9 cellular contexts compared by ENCODE assay signal in genomic region chr20:46255440-46256104, GRCh38. TPM values are rescaled to one million over a fixed set of nuclear protein-coding genes. Genes with fewer than 3 reads are reported as not detected.
DNase-seq lines count a peak whose midpoint lies in the region; ATAC-seq and TF ChIP-seq lines count a peak whose summit lies in the region.
"Had no signal": no experiment of that assay in that cellular context is flagged by ENCODE, and none has a peak within 500 bp of the region (broad histone marks: within the 10 kb centered on the region; RNA-seq: fewer than 3 reads in every experiment).

No MANE protein-coding gene starts in this region.

- no peak overlapping the region for H3K4ac ChIP-seq in mesenchymal stem cell (ENCODE audit: low read depth in 1 of 2, low read length in 2 of 2)

- no peak for ATAC-seq in HG02763 (IDR thresholded peaks at IDR 0.05; ENCODE audit: unreplicated experiment)
- no peak for ATAC-seq in HG02571 (IDR thresholded peaks at IDR 0.05; ENCODE audit: unreplicated experiment)
- ATAC-seq in GM19328 (IDR thresholded peaks at IDR 0.05; ENCODE audit: unreplicated experiment): no peak
- ATAC-seq: naive thymus-derived CD4-positive, alpha-beta T cell had no signal

- DNase-seq in NCI-H2227 (lab: John Stamatoyannopoulos, UW; ENCODE audit: unreplicated experiment) (peak; percentile 95), cerebellar cortex (ENCODE audit: low spot score) (peak; percentile 97), osteoblast (ENCODE audit: insufficient read length, low spot score, missing footprints) (peak; percentile 87), mesenchymal stem cell (no peak)

- H3K18ac ChIP-seq in mesenchymal stem cell (ENCODE audit: low read depth in 1 of 2, low read length in 2 of 2): no peak overlapping the region

- no peaks in the 10 kb centered on the region for H3K9me3 ChIP-seq in HEK293 (ENCODE audit: control insufficient read depth, insufficient read depth, low read depth, low read length)
- no peaks in the 10 kb centered on the region for H3K9me3 ChIP-seq in osteoblast (ENCODE audit: low read depth, low read length)
- H3K9me3 ChIP-seq in mesenchymal stem cell (ENCODE audit: control insufficient read depth, low read length): no peaks in the 10 kb centered on the region

- H4K91ac ChIP-seq in mesenchymal stem cell (ENCODE audit: low read length): no peak overlapping the region

- CTCF ChIA-PET in HEK293 (lab: Yijun Ruan, JAX): interaction anchor here (0.5 kb wide), 1 partner anchor 56 kb away, joined by 4 read pairs; no protein-coding TSS in a partner anchor

- H4K20me1 ChIP-seq in osteoblast (ENCODE audit: insufficient read depth, low read length): no peaks in the 10 kb centered on the region

- H2BK120ac ChIP-seq in mesenchymal stem cell (ENCODE audit: low read depth, low read length): no peak overlapping the region

- POLR2A ChIA-PET in HEK293 (lab: Yijun Ruan, JAX): interaction anchor here (1.2 to 1.6 kb wide), 2 partner anchors 11 to 40 kb away, joined by 3 read pairs; no protein-coding TSS in a partner anchor

- H3K79me1 ChIP-seq in mesenchymal stem cell (replicated peaks; ENCODE audit: low read length, poor library complexity, severe bottlenecking): no peaks in the 10 kb centered on the region

- no peak overlapping the region for H2AK5ac ChIP-seq in mesenchymal stem cell (ENCODE audit: low read length, severe bottlenecking)

- no peak overlapping the region for H2BK12ac ChIP-seq in mesenchymal stem cell (ENCODE audit: low read length in 2 of 2)

- H4K8ac ChIP-seq in mesenchymal stem cell (ENCODE audit: low read length): no peak overlapping the region

- H2AFZ ChIP-seq in osteoblast (ENCODE audit: low read length) (no peak overlapping the region), mesenchymal stem cell (ENCODE audit: low read depth, low read length) (no peak overlapping the region)

- H3K27ac ChIP-seq in HEK293 (ENCODE audit: extremely low read depth, low read depth, low read length) (no peak overlapping the region; the same call in 1 of the 2 replicates), osteoblast (ENCODE audit: low read depth, low read length) (no peak overlapping the region), mesenchymal stem cell (ENCODE audit: low read length, poor library complexity, severe bottlenecking) (no peak overlapping the region)

- H3K14ac ChIP-seq in mesenchymal stem cell (ENCODE audit: low read length in 2 of 2): no peak overlapping the region

- H2BK15ac ChIP-seq in mesenchymal stem cell (ENCODE audit: low read depth, poor library complexity, severe bottlenecking): no peak overlapping the region

- no peaks in the 10 kb centered on the region for H3K36me3 ChIP-seq in HEK293 (ENCODE audit: control insufficient read depth in 2 of 2, insufficient read depth in 1 of 2, low read length in 2 of 2)
- H3K36me3 ChIP-seq in osteoblast (ENCODE audit: insufficient read depth, low read length): no peaks in the 10 kb centered on the region
- H3K36me3 ChIP-seq in mesenchymal stem cell (ENCODE audit: control insufficient read depth in 1 of 2, insufficient read depth in 2 of 2, low read depth in 1 of 2, low read length in 2 of 2): no peaks in the 10 kb centered on the region

- 82% methylated on average over 8 of the region's 8 CpGs for WGBS in mesenchymal stem cell

- H3K27me3 ChIP-seq in osteoblast (ENCODE audit: insufficient read depth, low read length) (peaks cover 17% of the 10 kb centered on the region), mesenchymal stem cell (ENCODE audit: control insufficient read depth in 1 of 2, insufficient read depth in 1 of 2, low read length in 2 of 2) (peaks cover 49 to 88% of the 10 kb centered on the region in 2 experiments)

- no peak overlapping the region for H3K4me2 ChIP-seq in osteoblast (ENCODE audit: insufficient read depth, low read length)
- H3K4me2 ChIP-seq in mesenchymal stem cell (ENCODE audit: low read length, poor library complexity, severe bottlenecking): no peak overlapping the region

- H3K4me3 ChIP-seq in HEK293 (ENCODE audit: low read depth, low read length) (no peak overlapping the region), osteoblast (ENCODE audit: insufficient read depth, low read length) (no peak overlapping the region), mesenchymal stem cell (ENCODE audit: insufficient read depth in 1 of 2, low read depth in 1 of 2, low read length in 2 of 2) (no peak overlapping the region)

- no peak overlapping the region for H2BK5ac ChIP-seq in mesenchymal stem cell (ENCODE audit: low read depth, low read length, poor library complexity, severe bottlenecking)

- H3K9ac ChIP-seq in mesenchymal stem cell (ENCODE audit: low read length): no peak overlapping the region

- no peak overlapping the region for H3K23ac ChIP-seq in mesenchymal stem cell (ENCODE audit: low read length in 2 of 2)

- no peaks in the 10 kb centered on the region for H3K4me1 ChIP-seq in HEK293 (ENCODE audit: control insufficient read depth, insufficient read depth, low read length)
- H3K4me1 ChIP-seq in osteoblast (ENCODE audit: insufficient read depth, low read length): no peaks in the 10 kb centered on the region
- H3K4me1 ChIP-seq in mesenchymal stem cell (ENCODE audit: control insufficient read depth, insufficient read depth, low read depth, low read length): no peaks in the 10 kb centered on the region

- TF ChIP-seq CTCF in HEK293 (tag by site-specific recombination; IDR thresholded peaks at IDR 0.05) (no peak), osteoblast (IDR thresholded peaks at IDR 0.05; ENCODE audit: extremely low read depth, low read depth, low read length) (no peak)

- no peaks in the 10 kb centered on the region for H3K79me2 ChIP-seq in osteoblast (ENCODE audit: insufficient read depth, low read length)

TF ChIP-seq in HEK293, 187 proteins besides CTCF, POLR2A, EP300 and RAD21 (continues in another document):
- peak; percentile 59; the same call in 1 of the 2 replicates for TF ChIP-seq ZNF366 (tag by site-specific recombination; conservative IDR thresholded peaks at IDR 0.05)
- peak; percentile 74 for TF ChIP-seq ZBTB17 (tag by site-specific recombination; IDR thresholded peaks at IDR 0.05)
- peak; percentile 96 for TF ChIP-seq ZNF571 (tag by site-specific recombination; IDR thresholded peaks at IDR 0.05)
- TF ChIP-seq SETDB1 (IDR thresholded peaks at IDR 0.05; ENCODE audit: insufficient read length, low read length): no peak
- TF ChIP-seq WT1 (tag by site-specific recombination; IDR thresholded peaks at IDR 0.05): peak; percentile 95
- TF ChIP-seq SP7 (tag by site-specific recombination; IDR thresholded peaks at IDR 0.05): peak; percentile 83
- peak; percentile 70 for TF ChIP-seq PRDM10 (tag by site-specific recombination; IDR thresholded peaks at IDR 0.05)
- peak; percentile 85 for TF ChIP-seq ZFHX2 (tag by site-specific recombination; conservative IDR thresholded peaks at IDR 0.05)
- TF ChIP-seq KLF16 (tag by site-specific recombination; IDR thresholded peaks at IDR 0.05): peak; percentile 83
- TF ChIP-seq ZNF362 (tag by site-specific recombination; IDR thresholded peaks at IDR 0.05): no peak
- no peak for TF ChIP-seq HOXD13 (CRISPR knock-in tag; IDR thresholded peaks at IDR 0.05; ENCODE audit: borderline replicate concordance)
- peak; percentile 97 for TF ChIP-seq ZNF776 (tag by site-specific recombination; IDR thresholded peaks at IDR 0.05; ENCODE audit: borderline replicate concordance)
- no peak for TF ChIP-seq ZNF585B (tag by site-specific recombination; IDR thresholded peaks at IDR 0.05)

RNA-seq across cellular contexts. Expression of gene CDH22, which starts 52.7 kb away (rescaled TPM):
- total RNA-seq in osteoblast: not detected in 2 replicates
- not detected for polyA plus RNA-seq in mesenchymal stem cell (2013, experiment 1 of 2)
- not detected for polyA plus RNA-seq in mesenchymal stem cell (2013, experiment 2 of 2)
- total RNA-seq: naive thymus-derived CD4-positive, alpha-beta T cell had no signal
- polyA plus RNA-seq: naive thymus-derived CD4-positive, alpha-beta T cell had no signal
